In the genomic region with DNA sequence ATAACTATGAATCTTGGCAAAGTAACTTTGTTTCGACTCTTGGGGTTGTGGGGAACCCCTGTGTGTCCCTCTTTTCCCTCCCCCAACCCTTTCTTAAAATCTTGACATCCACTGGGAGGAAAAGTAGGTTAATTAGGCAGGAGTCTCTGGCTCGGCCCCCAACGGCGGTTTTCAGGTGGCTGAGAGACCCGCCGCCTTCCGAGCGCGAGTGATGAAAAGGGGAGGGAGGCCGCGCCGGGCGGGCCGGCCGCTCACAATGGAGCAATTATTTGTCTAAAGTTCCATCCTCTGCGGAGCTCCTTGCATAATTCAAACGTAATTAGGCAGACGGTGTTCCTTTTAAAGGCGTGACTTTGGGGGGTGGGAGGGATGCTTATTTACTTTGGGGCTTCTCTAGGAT, we compare ENCODE assay signal across 28 cellular contexts. TPM values are rescaled to one million over a fixed set of nuclear protein-coding genes. Genes with fewer than 3 reads are reported as not detected.
DNase-seq lines count a peak whose midpoint lies in the region; ATAC-seq, FAIRE-seq and TF ChIP-seq lines count a peak whose summit lies in the region.
"Had no signal": no experiment of that assay in that cellular context is flagged by ENCODE, and none has a peak within 500 bp of the region (broad histone marks: within the 10 kb centered on the region; RNA-seq: fewer than 3 reads in every experiment).

No MANE protein-coding gene starts in this region.

- H3K4me3 ChIP-seq in astrocyte (ENCODE audit: insufficient read depth, low read depth, low read length) (peak overlapping the region; percentile 45), iPS-15b (ENCODE audit: low read depth, low read length) (peak overlapping the region; percentile 28), skeletal muscle satellite cell (ENCODE audit: low read length) (peak overlapping the region; percentile 47), OCI-LY7 (ENCODE audit: low read depth, low read length, poor library complexity, severe bottlenecking) (no peak overlapping the region), MM.1S (ENCODE audit: low read length) (no peak overlapping the region)
- H3K4me3 ChIP-seq: coronary artery, GM12878, right atrium auricular region, uterus had no signal

- H3K79me2 ChIP-seq in astrocyte (ENCODE audit: insufficient read depth, low read length) (no peaks in the 10 kb centered on the region), OCI-LY7 (ENCODE audit: insufficient read depth, low read depth, low read length) (no peaks in the 10 kb centered on the region), MM.1S (ENCODE audit: low read length) (no peaks in the 10 kb centered on the region)

- H3K9me2 ChIP-seq in OCI-LY7 (ENCODE audit: insufficient read depth, low read length) = no peaks in the 10 kb centered on the region
- no peaks in the 10 kb centered on the region for H3K9me2 ChIP-seq in MM.1S (replicated peaks; ENCODE audit: insufficient read depth, low read length)

- FAIRE-seq in astrocyte (lab: Jason Lieb, UNC) = no peak
- FAIRE-seq: A204.1, frontal cortex, GM12878 had no signal

- H3K9ac ChIP-seq in astrocyte (ENCODE audit: low read length) (no peak overlapping the region), iPS-15b (ENCODE audit: low read depth, low read length) (no peak overlapping the region), skeletal muscle satellite cell (ENCODE audit: low read depth, low read length) (no peak overlapping the region), MM.1S (ENCODE audit: low read length) (no peak overlapping the region)

- DNase-seq in NCI-H82 (lab: John Stamatoyannopoulos, UW) = peak; percentile 52
- DNase-seq in NCI-H82 treated with DMSO at 0.1 percent for 48 hours (lab: John Stamatoyannopoulos, UW; ENCODE audit: unreplicated experiment) = no peak
- no peak for DNase-seq in astrocyte (ENCODE audit: low read depth)
- DNase-seq in CD4-positive, alpha-beta T cell = no peak
- no peak for DNase-seq in OCI-LY7 (ENCODE audit: low spot score)
- DNase-seq in MM.1S = no peak
- DNase-seq: activated CD4-positive, alpha-beta memory T cell treated with anti-CD3 and anti-CD28 coated beads for 36 hours; activated naive CD4-positive, alpha-beta T cell treated with anti-CD3 and anti-CD28 coated beads, Interleukin-2, amount 10 ng/mL, durations not matched to agents 7 days and 5 days; activated T-cell treated with anti-CD3 and anti-CD28 coated beads, Interleukin-2, amount 50 U/mL, for 24 hours; BE2C; KBM-7; midbrain; MV-4-11; NCI-H2029; NCI-H446 treated with DMSO at 0.1 percent for 48 hours; Right ventricle myocardium superior; stimulated activated CD4-positive, alpha-beta T cell treated with anti-CD3 and anti-CD28 coated beads, Interleukin-15, amount 100 ng/mL, for 24 hours; uterus; WERI-Rb-1 had no signal

- H3K27ac Mint-ChIP-seq in astrocyte (ENCODE audit: unreplicated experiment) = peak overlapping the region; percentile 17
- H3K27ac Mint-ChIP-seq in CD4-positive, alpha-beta T cell = no peak overlapping the region
- H3K27ac Mint-ChIP-seq: activated CD4-positive, alpha-beta memory T cell treated with anti-CD3 and anti-CD28 coated beads for 36 hours; activated naive CD4-positive, alpha-beta T cell treated with anti-CD3 and anti-CD28 coated beads, Interleukin-2, amount 10 ng/mL, durations not matched to agents 7 days and 5 days; activated T-cell treated with anti-CD3 and anti-CD28 coated beads, Interleukin-2, amount 50 U/mL, for 24 hours had no signal

- no peak overlapping the region for H3K27ac ChIP-seq in astrocyte (ENCODE audit: low read depth, low read length)
- H3K27ac ChIP-seq in CD4-positive, alpha-beta T cell (ENCODE audit: low read depth, low read length) = no peak overlapping the region
- no peak overlapping the region for H3K27ac ChIP-seq in OCI-LY7 (ENCODE audit: low read depth, low read length, poor library complexity, severe bottlenecking)
- no peak overlapping the region for H3K27ac ChIP-seq in MM.1S (ENCODE audit: low read length)
- H3K27ac ChIP-seq: coronary artery, epithelial cell of prostate, right atrium auricular region, uterus, WERI-Rb-1 had no signal

- CTCF ChIA-PET in CD4-positive, alpha-beta T cell (lab: Charles Lee) = no interaction called here
- CTCF ChIA-PET in OCI-LY7 (lab: Charles Lee; ENCODE audit: unreplicated experiment) = no interaction called here

- peak overlapping the region; percentile 55 for H2AFZ ChIP-seq in astrocyte (ENCODE audit: low read depth, low read length)
- no peak overlapping the region for H2AFZ ChIP-seq in OCI-LY7 (ENCODE audit: low read length)
- no peak overlapping the region for H2AFZ ChIP-seq in MM.1S (ENCODE audit: low read length)

- ATAC-seq in CD4-positive, alpha-beta T cell (ENCODE audit: poor library complexity) = no peak
- ATAC-seq: GM12878 had no signal

- no peak overlapping the region for H3K4me3 Mint-ChIP-seq in astrocyte (ENCODE audit: unreplicated experiment)
- H3K4me3 Mint-ChIP-seq in CD4-positive, alpha-beta T cell = no peak overlapping the region
- H3K4me3 Mint-ChIP-seq: activated CD4-positive, alpha-beta memory T cell treated with anti-CD3 and anti-CD28 coated beads for 36 hours; activated naive CD4-positive, alpha-beta T cell treated with anti-CD3 and anti-CD28 coated beads, Interleukin-2, amount 10 ng/mL, durations not matched to agents 7 days and 5 days; activated T-cell treated with anti-CD3 and anti-CD28 coated beads, Interleukin-2, amount 50 U/mL, for 24 hours had no signal

- H3K4me2 ChIP-seq in astrocyte (ENCODE audit: low read length) (peak overlapping the region; percentile 77), skeletal muscle satellite cell (ENCODE audit: low read length) (peak overlapping the region; percentile 55), OCI-LY7 (ENCODE audit: low read length) (no peak overlapping the region), MM.1S (ENCODE audit: low read depth, low read length) (no peak overlapping the region)

- intact Hi-C loops in CD4-positive, alpha-beta T cell (cut with DNase I, micrococcal nuclease) = no loop called here
- intact Hi-C loops in OCI-LY7 (cut with micrococcal nuclease; ENCODE audit: unreplicated experiment) = no loop called here

- no peaks in the 10 kb centered on the region for H3F3A ChIP-seq in MM.1S (ENCODE audit: insufficient read depth, low read length)

- H3K27me3 ChIP-seq in astrocyte (ENCODE audit: insufficient read depth, low read length) (peaks cover 58% of the 10 kb centered on the region), iPS-15b (ENCODE audit: control insufficient read depth, insufficient read depth, low read length) (peaks cover 74% of the 10 kb centered on the region), skeletal muscle satellite cell (ENCODE audit: control insufficient read depth, insufficient read depth, low read length) (peaks cover 30% of the 10 kb centered on the region), MM.1S (replicated peaks; ENCODE audit: insufficient read depth, low read length) (no peaks in the 10 kb centered on the region)
- H3K27me3 ChIP-seq in CD4-positive, alpha-beta T cell (ENCODE audit: control insufficient read depth, insufficient read depth, low read length) = peaks cover 59% of the 10 kb centered on the region

- H3K27me3 Mint-ChIP-seq in astrocyte (ENCODE audit: low read depth, unreplicated experiment) = peaks cover 68% of the 10 kb centered on the region
- peaks cover 77% of the 10 kb centered on the region for H3K27me3 Mint-ChIP-seq in CD4-positive, alpha-beta T cell

- peaks cover 9% of the 10 kb centered on the region for H3K9me3 Mint-ChIP-seq in astrocyte (ENCODE audit: unreplicated experiment)
- peaks cover 8% of the 10 kb centered on the region for H3K9me3 Mint-ChIP-seq in CD4-positive, alpha-beta T cell
- H3K9me3 Mint-ChIP-seq: activated naive CD4-positive, alpha-beta T cell treated with anti-CD3 and anti-CD28 coated beads, Interleukin-2, amount 10 ng/mL, durations not matched to agents 7 days and 5 days had no signal

- H4K20me1 ChIP-seq in astrocyte (ENCODE audit: insufficient read depth, low read length) = no peaks in the 10 kb centered on the region
- H4K20me1 ChIP-seq in OCI-LY7 (ENCODE audit: insufficient read depth, low read length) = no peaks in the 10 kb centered on the region
- no peaks in the 10 kb centered on the region for H4K20me1 ChIP-seq in MM.1S (ENCODE audit: insufficient read depth, low read length)

- POLR2A ChIA-PET in CD4-positive, alpha-beta T cell (lab: Charles Lee) = no interaction called here
- POLR2A ChIA-PET in OCI-LY7 (lab: Charles Lee) = no interaction called here

- H3K4me1 ChIP-seq in astrocyte (ENCODE audit: insufficient read depth, low read length) = no peaks in the 10 kb centered on the region
- peaks cover 23% of the 10 kb centered on the region for H3K4me1 ChIP-seq in iPS-15b (ENCODE audit: control insufficient read depth, insufficient read depth, low read length)
- H3K4me1 ChIP-seq in skeletal muscle satellite cell (ENCODE audit: control insufficient read depth, insufficient read depth, low read length) = peaks cover 3% of the 10 kb centered on the region
- no peaks in the 10 kb centered on the region for H3K4me1 ChIP-seq in OCI-LY7 (ENCODE audit: insufficient read depth, low read length, poor library complexity, severe bottlenecking)
- no peaks in the 10 kb centered on the region for H3K4me1 ChIP-seq in MM.1S (ENCODE audit: low read length)
- H3K4me1 ChIP-seq: BE2C, right atrium auricular region, uterus had no signal

- BruUV-seq in OCI-LY7 (replicated peaks; lab: Mats Ljungman, UMichigan) = no TSS peak

- H3K4me1 Mint-ChIP-seq in astrocyte (ENCODE audit: low read depth, unreplicated experiment) = no peaks in the 10 kb centered on the region
- H3K4me1 Mint-ChIP-seq in CD4-positive, alpha-beta T cell (ENCODE audit: low read depth) = no peaks in the 10 kb centered on the region
- H3K4me1 Mint-ChIP-seq: activated naive CD4-positive, alpha-beta T cell treated with anti-CD3 and anti-CD28 coated beads, Interleukin-2, amount 10 ng/mL, durations not matched to agents 7 days and 5 days had no signal

- no peaks in the 10 kb centered on the region for H3K9me3 ChIP-seq in astrocyte (ENCODE audit: insufficient read depth, low read depth, low read length)
- H3K9me3 ChIP-seq in iPS-15b (ENCODE audit: control insufficient read depth, insufficient read depth, low read length) = no peaks in the 10 kb centered on the region
- H3K9me3 ChIP-seq in skeletal muscle satellite cell (replicated peaks; ENCODE audit: low read length) = no peaks in the 10 kb centered on the region
- H3K9me3 ChIP-seq in CD4-positive, alpha-beta T cell (ENCODE audit: control insufficient read depth, low read length) = no peaks in the 10 kb centered on the region
- H3K9me3 ChIP-seq in OCI-LY7 (ENCODE audit: low read length) = no peaks in the 10 kb centered on the region
- H3K9me3 ChIP-seq in MM.1S (replicated peaks; ENCODE audit: insufficient read depth, low read length) = no peaks in the 10 kb centered on the region
- H3K9me3 ChIP-seq: BE2C, right atrium auricular region, uterus had no signal

- H3K36me3 ChIP-seq in astrocyte (ENCODE audit: insufficient read depth, low read length) (no peaks in the 10 kb centered on the region), iPS-15b (ENCODE audit: control insufficient read depth, insufficient read depth, low read length) (no peaks in the 10 kb centered on the region), skeletal muscle satellite cell (ENCODE audit: insufficient read depth, low read length) (no peaks in the 10 kb centered on the region), OCI-LY7 (ENCODE audit: insufficient read depth, low read length) (no peaks in the 10 kb centered on the region), MM.1S (replicated peaks; ENCODE audit: insufficient read depth, low read length) (no peaks in the 10 kb centered on the region)
- H3K36me3 ChIP-seq: BE2C, right atrium auricular region, uterus, WERI-Rb-1 had no signal

- TF ChIP-seq CTCF in astrocyte (IDR thresholded peaks at IDR 0.05; ENCODE audit: insufficient read depth, low read depth, low read length) = no peak
- no peak for TF ChIP-seq CTCF in CD4-positive, alpha-beta T cell (IDR thresholded peaks at IDR 0.05)
- TF ChIP-seq CTCF in OCI-LY7 (conservative IDR thresholded peaks at IDR 0.05; ENCODE audit: low read length) = no peak
- no peak for TF ChIP-seq CTCF in MM.1S (IDR thresholded peaks at IDR 0.05; ENCODE audit: low read length)

- H3K36me3 Mint-ChIP-seq in astrocyte (ENCODE audit: low read depth, unreplicated experiment) = no peaks in the 10 kb centered on the region
- no peaks in the 10 kb centered on the region for H3K36me3 Mint-ChIP-seq in CD4-positive, alpha-beta T cell (ENCODE audit: low read depth)
- H3K36me3 Mint-ChIP-seq: activated naive CD4-positive, alpha-beta T cell treated with anti-CD3 and anti-CD28 coated beads, Interleukin-2, amount 10 ng/mL, durations not matched to agents 7 days and 5 days had no signal

RNA-seq across cellular contexts. Expression of a gene that starts 51.7 kb away (rescaled TPM):
- total RNA-seq in astrocyte = not detected in 2 replicates
- total RNA-seq in skeletal muscle satellite cell (2012; rRNA removed) = 0.44 TPM in 1 of 2 replicates, not detected in the other
- not detected for total RNA-seq in CD4-positive, alpha-beta T cell
- total RNA-seq in OCI-LY7 (2014; rRNA removed; shearing (Covaris generic)) = not detected in 2 replicates
- total RNA-seq in OCI-LY7 (2022) = not detected in 2 replicates
- total RNA-seq: activated CD4-positive, alpha-beta memory T cell treated with anti-CD3 and anti-CD28 coated beads for 36 hours; GM12878; right atrium auricular region; Right ventricle myocardium superior; T-helper 1 cell treated with Interleukin-12 subunit alpha and Interleukin-12 subunit beta and Interleukin-4 antibody, amounts not matched to agents 30 ng/mL and 1 ng/mL, for 36 hours; uterus had no signal

RNA-seq across cellular contexts. Expression of a gene that starts 54.5 kb away (rescaled TPM):
- total RNA-seq in astrocyte (0.19 and 0.30 TPM in 2 replicates), OCI-LY7 (2022) (not detected in 2 replicates)
- total RNA-seq in skeletal muscle satellite cell (2012; rRNA removed) = under 0.01 and 1.1 TPM in 2 replicates
- total RNA-seq in CD4-positive, alpha-beta T cell = not detected
- total RNA-seq in OCI-LY7 (2014; rRNA removed; shearing (Covaris generic)) = not detected in 2 replicates
- total RNA-seq: activated CD4-positive, alpha-beta memory T cell treated with anti-CD3 and anti-CD28 coated beads for 36 hours; GM12878; Right ventricle myocardium superior; T-helper 1 cell treated with Interleukin-12 subunit alpha and Interleukin-12 subunit beta and Interleukin-4 antibody, amounts not matched to agents 30 ng/mL and 1 ng/mL, for 36 hours; uterus had no signal

Comparison
In these comparisons a context has a peak if more than half of its experiments do, and no peak if none do; other contexts are left out.
1. H3K4me2 ChIP-seq: peak in astrocyte (single experiment) and skeletal muscle satellite cell (single experiment); none in OCI-LY7 (single experiment) and MM.1S (single experiment).
2. H3K4me3 ChIP-seq: peak in astrocyte (single experiment), iPS-15b (single experiment) and skeletal muscle satellite cell (single experiment); none in OCI-LY7 (single experiment) and MM.1S (single experiment).